Comparison of ENCODE assay signal across 8 cellular contexts in the genomic region with DNA sequence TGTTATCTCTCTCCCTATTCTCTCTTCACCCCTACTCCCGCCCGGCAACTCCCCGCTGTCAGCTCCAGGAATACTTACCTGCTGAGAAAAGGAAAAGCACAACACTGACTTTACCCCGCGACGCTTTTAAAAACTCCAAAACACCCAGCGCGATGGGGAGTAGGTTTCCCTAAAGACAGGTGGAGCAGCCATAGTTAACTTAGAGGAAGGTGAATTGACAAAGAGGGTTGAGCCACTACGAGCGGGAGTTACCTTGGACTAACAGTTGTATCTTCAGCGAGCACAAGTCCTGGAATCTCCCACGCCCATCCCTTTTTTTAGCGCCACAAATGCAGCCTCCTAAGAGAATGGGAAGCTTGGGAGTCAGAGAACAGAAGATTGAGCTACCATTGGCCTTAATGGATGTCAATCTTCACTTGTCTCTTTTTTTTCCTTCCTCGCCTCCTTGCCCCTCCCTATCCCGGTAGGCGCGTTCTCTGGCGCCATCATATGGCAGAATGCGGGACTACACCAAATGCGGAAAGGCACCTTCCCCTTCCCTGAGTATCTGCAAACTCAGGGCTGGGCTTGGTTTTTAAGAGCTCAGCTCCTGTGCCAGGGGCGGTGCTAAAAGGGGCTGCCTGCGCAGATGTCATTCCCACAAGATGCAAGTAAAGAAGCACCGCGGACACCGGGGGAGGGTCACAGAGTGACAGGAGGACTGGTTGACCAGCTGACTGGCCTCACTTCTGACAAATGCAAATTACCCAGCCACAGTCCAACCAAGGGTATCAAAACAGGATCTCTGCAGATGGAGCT. TPM values are rescaled to one million over a fixed set of nuclear protein-coding genes. Genes with fewer than 3 reads are reported as not detected.
A peak's percentile ranks its signal among the peaks of the same experiment; 100 is the strongest.
DNase-seq lines count a peak whose midpoint lies in the region; ATAC-seq and TF ChIP-seq lines count a peak whose summit lies in the region.
"Not testable (repeated sequence)": the region's sequence is repeated elsewhere in the genome, so short reads cannot be mapped to it uniquely, and the experiment has no call there.

No MANE protein-coding gene starts in this region.

- H3K4me1 ChIP-seq in BE2C: not testable (repeated sequence)

- DNase-seq in BE2C (peak; percentile 61), GM19240 (ENCODE audit: insufficient read length, low spot score) (peak; percentile 81), NCI-H446 treated with DMSO at 0.1 percent for 48 hours (lab: John Stamatoyannopoulos, UW) (peak; percentile 85), left kidney (ENCODE audit: low read depth, low spot score) (peak; percentile 97)
- peak; percentile 48 to 80 for DNase-seq in activated CD4-positive, alpha-beta T cell treated with anti-CD3 and anti-CD28 coated beads for 4 hours
- DNase-seq in coronary artery (ENCODE audit: low spot score): not testable (repeated sequence)
- peak; percentile 59 to 87 (median 70) for DNase-seq in stimulated activated CD4-positive, alpha-beta T cell treated with anti-CD3 and anti-CD28 coated beads, Interleukin-1b, Interleukin-23, amount 100 ng/mL, for 24 hours (ENCODE audit: low read depth in 4 of 4, low spot score in 1 of 4)

- peak; percentile 96 for ATAC-seq in HG03432 (IDR thresholded peaks at IDR 0.05; ENCODE audit: unreplicated experiment)

- peak overlapping the region; percentile 16; the same call in 1 of the 2 replicates for H3K4me3 ChIP-seq in BE2C (ENCODE audit: low read depth, low read length)
- H3K4me3 ChIP-seq in coronary artery: peak overlapping the region; percentile 49

- H3K9me3 ChIP-seq in BE2C: not testable (repeated sequence)

- not testable (repeated sequence) for H3K27ac ChIP-seq in coronary artery

- not testable (repeated sequence) for H3K36me3 ChIP-seq in BE2C

- not testable (repeated sequence) for H3K27me3 ChIP-seq in BE2C

- peak; percentile 72 for TF ChIP-seq CTCF in BE2C (IDR thresholded peaks at IDR 0.05; ENCODE audit: low read depth, low read length)
- TF ChIP-seq CTCF in coronary artery (IDR thresholded peaks at IDR 0.05): peak; percentile 25

RNA-seq across cellular contexts. Expression of a gene that starts 27.8 kb away (rescaled TPM):
- not detected for polyA plus RNA-seq in BE2C (2012; ENCODE audit: insufficient read depth, insufficient read length, low read depth)

RNA-seq across cellular contexts. Expression of a gene that starts 48.7 kb away (rescaled TPM):
- polyA plus RNA-seq in BE2C (2012; ENCODE audit: insufficient read depth, insufficient read length, low read depth): 0.26 TPM
